13 cellular contexts compared by ENCODE assay signal in the genomic region with DNA sequence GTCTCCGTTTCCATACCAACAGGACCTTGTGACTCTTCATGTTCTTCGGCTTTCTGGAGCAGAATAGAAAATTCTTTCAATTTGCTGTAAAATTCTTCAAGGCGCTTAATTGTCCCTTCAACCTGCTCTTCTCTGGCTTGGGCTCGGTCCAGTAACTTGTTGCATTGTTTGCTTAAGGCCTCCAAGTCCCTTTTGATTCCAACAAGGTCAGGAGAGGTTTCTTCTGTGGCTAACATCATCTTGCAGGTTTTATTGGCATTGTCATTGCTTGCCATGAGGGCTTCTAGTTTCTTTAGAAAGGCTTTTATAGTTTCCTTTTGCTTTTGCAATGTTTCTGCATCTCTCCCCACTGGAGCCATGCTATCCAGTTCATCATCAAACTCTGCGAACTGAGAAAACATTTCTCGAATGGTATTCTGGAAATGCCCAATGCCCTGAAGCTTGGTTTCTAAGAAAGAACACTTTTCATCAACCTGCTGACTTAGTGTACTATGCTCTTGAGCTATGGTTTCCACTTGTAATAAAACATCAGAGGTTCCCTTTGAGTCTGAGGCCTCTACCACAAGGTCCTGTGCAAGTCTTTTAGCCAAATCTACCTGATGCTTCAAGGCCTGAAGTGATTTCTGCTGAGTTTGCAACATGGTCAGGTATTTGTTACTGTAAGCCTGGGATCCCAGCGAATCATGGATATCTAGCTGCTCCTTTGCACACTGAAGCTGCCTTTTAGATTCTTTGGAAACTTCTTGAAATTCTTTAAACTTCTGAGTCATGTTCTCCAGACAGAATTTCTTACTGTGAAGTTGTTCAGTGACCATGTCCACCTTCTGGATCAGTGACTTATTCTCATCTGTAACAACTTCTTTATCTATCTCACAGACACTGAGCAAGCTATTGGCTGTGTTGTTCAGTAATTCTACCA.
DNase-seq lines count a peak whose midpoint lies in the region; ATAC-seq, FAIRE-seq and TF ChIP-seq lines count a peak whose summit lies in the region.
"Had no signal": no experiment of that assay in that cellular context is flagged by ENCODE, and none has a peak within 500 bp of the region (broad histone marks: within the 10 kb centered on the region; RNA-seq: fewer than 3 reads in every experiment).

No MANE protein-coding gene starts in this region.

- 82% methylated on average over 7 of the region's 7 CpGs for WGBS in GM12878 (ENCODE audit: insufficient coverage, insufficient replicate concordance, low lambda C conversion rate, missing lambda C conversion rate)
- 56 to 62% methylated on average over 7 of the region's 7 CpGs for WGBS in tibial nerve, 2 donors

- CTCF ChIA-PET in GM12878 (lab: Yijun Ruan, JAX), result interaction anchor here (0.7 to 3.1 kb wide), 7 partner anchors 10 to 59 kb away, joined by 3 to 15 read pairs (median 6); no protein-coding TSS in a partner anchor

- no peak overlapping the region for H3K4me2 ChIP-seq in GM12878 (ENCODE audit: control insufficient read depth, insufficient read depth)

- in situ Hi-C loops in GM12878 (cut with MboI) (no loop called here), GM13977 (cut with MboI; ENCODE audit: low pct_unique_long_range_greater_than_20kb, low sequenced_read_pairs, unreplicated experiment) (no loop called here)

- POLR2A ChIA-PET in GM12878 (lab: Charles Lee), result no interaction called here
- POLR2A ChIA-PET in naive thymus-derived CD8-positive, alpha-beta T cell (lab: Charles Lee), result no interaction called here

- no peak for ATAC-seq in GM12878
- ATAC-seq in naive thymus-derived CD8-positive, alpha-beta T cell, result no peak
- ATAC-seq: T-cell had no signal

- no peak overlapping the region for H3K4me3 ChIP-seq in GM12878
- H3K4me3 ChIP-seq in kidney epithelial cell (ENCODE audit: low read depth, low read length), result no peak overlapping the region
- no peak overlapping the region for H3K4me3 ChIP-seq in tibial nerve

- TF ChIP-seq CTCF in GM12878 (IDR thresholded peaks at IDR 0.05 in 2 of 3, conservative IDR thresholded peaks at IDR 0.05 in 1 of 3; ENCODE audit: control insufficient read depth in 2 of 3, extremely low read depth in 1 of 3, insufficient read depth in 1 of 3, low read depth in 3 of 3, low read length in 3 of 3) (no peak), kidney epithelial cell (IDR thresholded peaks at IDR 0.05; ENCODE audit: insufficient read depth, low read length, poor library complexity, severe bottlenecking) (no peak), tibial nerve (IDR thresholded peaks at IDR 0.05) (no peak), GM13977 (IDR thresholded peaks at IDR 0.05; ENCODE audit: extremely low read depth, insufficient read depth, missing control alignments) (no peak)

- TSS peak; percentile 55 for BruUV-seq in GM12878 (replicated peaks; lab: Mats Ljungman, UMichigan)

- no peaks in the 10 kb centered on the region for H3K27me3 Mint-ChIP-seq in activated T-helper 2 cell treated with anti-CD3 and anti-CD28 coated beads, Interferon-gamma antibody, Interleukin-2, Interleukin-4, amounts not matched to agents 10 μg/mL and 5 μg/mL and 100 μg/mL, durations not matched to agents 14 hours and 24 hours and 36 hours (ENCODE audit: low read depth)
- no peaks in the 10 kb centered on the region for H3K27me3 Mint-ChIP-seq in naive thymus-derived CD8-positive, alpha-beta T cell
- H3K27me3 Mint-ChIP-seq: brain, T-cell had no signal

- no peak for TF ChIP-seq EP300 in GM12878 (IDR thresholded peaks at IDR 0.05; ENCODE audit: borderline replicate concordance in 1 of 2, control insufficient read depth in 1 of 2, low read depth in 2 of 2, low read length in 2 of 2)
- no peak for TF ChIP-seq EP300 in tibial nerve (IDR thresholded peaks at IDR 0.05)

- H3K4me1 ChIP-seq in GM12878 (ENCODE audit: control insufficient read depth, insufficient read depth, low read length) (peaks cover 9% of the 10 kb centered on the region; the same call in 1 of the 2 replicates), tibial nerve (peaks cover 0 to 61% (median 21%) of the 10 kb centered on the region in 4 donors)

- TF ChIP-seq POLR2A in GM12878 (IDR thresholded peaks at IDR 0.05; ENCODE audit: low read depth, low read length) (no peak), tibial nerve (IDR thresholded peaks at IDR 0.05) (no peak), GM12892 (IDR thresholded peaks at IDR 0.05; ENCODE audit: low read depth, low read length) (no peak)

- DNase-seq in HK-2 (ENCODE audit: unreplicated experiment), result peak; percentile 33
- DNase-seq in GM12878 (ENCODE audit: low read depth, low spot score), result no peak
- DNase-seq in kidney epithelial cell (ENCODE audit: low read depth), result peak; percentile 89
- no peak for DNase-seq in tibial nerve (ENCODE audit: low spot score in 2 of 2)
- no peak for DNase-seq in GM12892 (ENCODE audit: insufficient read length)
- DNase-seq in GM13977 (ENCODE audit: low spot score), result no peak
- DNase-seq in activated T-helper 2 cell treated with anti-CD3 and anti-CD28 coated beads, Interferon-gamma antibody, Interleukin-2, Interleukin-4, amounts not matched to agents 10 μg/mL and 5 μg/mL and 100 μg/mL, durations not matched to agents 14 hours and 24 hours and 36 hours (ENCODE audit: low spot score), result no peak
- no peak for DNase-seq in naive thymus-derived CD8-positive, alpha-beta T cell
- DNase-seq: activated CD4-positive, alpha-beta T cell treated with anti-CD3 and anti-CD28 coated beads for 4 hours; T-cell had no signal

- intact Hi-C loops in GM12878 (cut with micrococcal nuclease; ENCODE audit: unreplicated experiment), result no loop called here
- intact Hi-C loops in activated T-helper 2 cell treated with anti-CD3 and anti-CD28 coated beads, Interferon-gamma antibody, Interleukin-2, Interleukin-4, amounts not matched to agents 10 μg/mL and 5 μg/mL and 100 μg/mL, durations not matched to agents 14 hours and 24 hours and 36 hours (cut with micrococcal nuclease), result no loop called here

- H3K27ac Mint-ChIP-seq in activated T-helper 2 cell treated with anti-CD3 and anti-CD28 coated beads, Interferon-gamma antibody, Interleukin-2, Interleukin-4, amounts not matched to agents 10 μg/mL and 5 μg/mL and 100 μg/mL, durations not matched to agents 14 hours and 24 hours and 36 hours, result no peak overlapping the region
- H3K27ac Mint-ChIP-seq in naive thymus-derived CD8-positive, alpha-beta T cell, result no peak overlapping the region
- H3K27ac Mint-ChIP-seq: activated T-helper 1 cell treated with anti-CD3 and anti-CD28 coated beads, Interleukin-12 subunit alpha, Interleukin-12 subunit beta, Interleukin-2, Interleukin-4 antibody, amounts not matched to agents 30 ng/mL and 10 ng/mL and 1 ng/mL, durations not matched to agents 14 hours and 24 hours and 36 hours; T-cell had no signal

- H3K36me3 ChIP-seq in GM12878 (ENCODE audit: control insufficient read depth in 2 of 2, insufficient read depth in 2 of 2, low read length in 1 of 2) (peaks cover 7 to 24% of the 10 kb centered on the region in 2 experiments), kidney epithelial cell (ENCODE audit: control insufficient read depth, insufficient read depth, low read length) (no peaks in the 10 kb centered on the region), tibial nerve (peaks cover 0 to 22% (median 0%) of the 10 kb centered on the region in 3 donors)

- H3K9me3 Mint-ChIP-seq in activated T-helper 2 cell treated with anti-CD3 and anti-CD28 coated beads, Interferon-gamma antibody, Interleukin-2, Interleukin-4, amounts not matched to agents 10 μg/mL and 5 μg/mL and 100 μg/mL, durations not matched to agents 14 hours and 24 hours and 36 hours, result no peaks in the 10 kb centered on the region
- no peaks in the 10 kb centered on the region for H3K9me3 Mint-ChIP-seq in naive thymus-derived CD8-positive, alpha-beta T cell
- H3K9me3 Mint-ChIP-seq: activated T-helper 1 cell treated with anti-CD3 and anti-CD28 coated beads, Interleukin-12 subunit alpha, Interleukin-12 subunit beta, Interleukin-2, Interleukin-4 antibody, amounts not matched to agents 30 ng/mL and 10 ng/mL and 1 ng/mL, durations not matched to agents 14 hours and 24 hours and 36 hours; brain; T-cell had no signal

- RAD21 ChIA-PET in GM12878 (lab: Charles Lee; ENCODE audit: unreplicated experiment), result interaction anchor here (1.3 to 1.5 kb wide), 2 partner anchors 10 to 188 kb away, joined by 4 read pairs; no protein-coding TSS in a partner anchor

- no peak overlapping the region for H3K4me3 Mint-ChIP-seq in activated T-helper 2 cell treated with anti-CD3 and anti-CD28 coated beads, Interferon-gamma antibody, Interleukin-2, Interleukin-4, amounts not matched to agents 10 μg/mL and 5 μg/mL and 100 μg/mL, durations not matched to agents 14 hours and 24 hours and 36 hours (ENCODE audit: low read depth)
- H3K4me3 Mint-ChIP-seq in naive thymus-derived CD8-positive, alpha-beta T cell, result no peak overlapping the region
- H3K4me3 Mint-ChIP-seq: activated T-helper 1 cell treated with anti-CD3 and anti-CD28 coated beads, Interleukin-12 subunit alpha, Interleukin-12 subunit beta, Interleukin-2, Interleukin-4 antibody, amounts not matched to agents 30 ng/mL and 10 ng/mL and 1 ng/mL, durations not matched to agents 14 hours and 24 hours and 36 hours; T-cell had no signal

- SMC1A ChIA-PET in GM12878 (lab: Charles Lee; ENCODE audit: uncharacterized antibody, unreplicated experiment), result interaction anchor here (1.2 to 2.9 kb wide), 5 partner anchors 8 to 40 kb away, joined by 3 to 14 read pairs (median 8); no protein-coding TSS in a partner anchor

- peaks cover 2% of the 10 kb centered on the region for H3K4me1 Mint-ChIP-seq in activated T-helper 2 cell treated with anti-CD3 and anti-CD28 coated beads, Interferon-gamma antibody, Interleukin-2, Interleukin-4, amounts not matched to agents 10 μg/mL and 5 μg/mL and 100 μg/mL, durations not matched to agents 14 hours and 24 hours and 36 hours (ENCODE audit: low read depth)
- peaks cover 0 to 3% (median 0%) of the 10 kb centered on the region in 4 donors for H3K4me1 Mint-ChIP-seq in naive thymus-derived CD8-positive, alpha-beta T cell
- H3K4me1 Mint-ChIP-seq: T-cell had no signal

- H3K27ac ChIP-seq in GM12878 (ENCODE audit: control insufficient read depth, insufficient read depth) (no peak overlapping the region), tibial nerve (peak overlapping the region in 3 of 4 donors; percentile 19 to 63 (median 62))

- H4K20me1 ChIP-seq in GM12878 (ENCODE audit: control insufficient read depth, insufficient read depth), result no peaks in the 10 kb centered on the region

- TF ChIP-seq RAD21 in GM12878 (IDR thresholded peaks at IDR 0.05; ENCODE audit: insufficient read depth, low read depth, low read length), result no peak

- H3K9me3 ChIP-seq in GM12878 (replicated peaks; ENCODE audit: control insufficient read depth, insufficient read depth, low read length) (no peaks in the 10 kb centered on the region), tibial nerve (no peaks in the 10 kb centered on the region)

- no peak overlapping the region for H2AFZ ChIP-seq in GM12878 (ENCODE audit: control insufficient read depth, low read depth, low read length)

- H3K27me3 ChIP-seq in GM12878 (replicated peaks in 1 of 2; ENCODE audit: control insufficient read depth in 2 of 2, insufficient read depth in 2 of 2, low read length in 1 of 2) (no peaks in the 10 kb centered on the region), kidney epithelial cell (ENCODE audit: control insufficient read depth, insufficient read depth, low read length) (no peaks in the 10 kb centered on the region), tibial nerve (no peaks in the 10 kb centered on the region)

- FAIRE-seq in GM12878 (lab: Jason Lieb, UNC) (no peak), GM12892 (lab: Jason Lieb, UNC) (no peak)
- FAIRE-seq: D721Med had no signal

- peaks cover 22% of the 10 kb centered on the region for H3K79me2 ChIP-seq in GM12878 (ENCODE audit: control insufficient read depth, insufficient read depth, low read length)

- H3K9ac ChIP-seq in GM12878 (ENCODE audit: control insufficient read depth, insufficient read depth, low read length), result no peak overlapping the region

- no peaks in the 10 kb centered on the region for H3K36me3 Mint-ChIP-seq in activated T-helper 2 cell treated with anti-CD3 and anti-CD28 coated beads, Interferon-gamma antibody, Interleukin-2, Interleukin-4, amounts not matched to agents 10 μg/mL and 5 μg/mL and 100 μg/mL, durations not matched to agents 14 hours and 24 hours and 36 hours (ENCODE audit: low read depth)
- no peaks in the 10 kb centered on the region for H3K36me3 Mint-ChIP-seq in naive thymus-derived CD8-positive, alpha-beta T cell
- H3K36me3 Mint-ChIP-seq: T-cell had no signal

Comparison
In these comparisons a context has a peak if more than half of its experiments do, and no peak if none do; other contexts are left out.
1. DNase-seq: peak in HK-2 (single experiment) and kidney epithelial cell (single experiment); none in GM12878 (single experiment), tibial nerve (0 of 2), GM12892 (single experiment), GM13977 (single experiment), activated T-helper 2 cell treated with anti-CD3 and anti-CD28 coated beads, Interferon-gamma antibody, Interleukin-2, Interleukin-4, amounts not matched to agents 10 μg/mL and 5 μg/mL and 100 μg/mL, durations not matched to agents 14 hours and 24 hours and 36 hours (single experiment) and naive thymus-derived CD8-positive, alpha-beta T cell (0 of 10).